8 cellular contexts compared by ENCODE assay signal in genomic region chr12:50070314-50071060, GRCh38. TPM values are rescaled to one million over a fixed set of nuclear protein-coding genes. Genes with fewer than 3 reads are reported as not detected.
DNase-seq lines count a peak whose midpoint lies in the region; ATAC-seq and TF ChIP-seq lines count a peak whose summit lies in the region.

No MANE protein-coding gene starts in this region.

- H3K27ac ChIP-seq in ovary (no peak overlapping the region), upper lobe of left lung (peak overlapping the region in 1 of 4 donors; percentile 23)

- H3K27me3 ChIP-seq in ovary (no peaks in the 10 kb centered on the region), upper lobe of left lung (no peaks in the 10 kb centered on the region)

- H3K4me3 ChIP-seq in ovary = no peak overlapping the region
- H3K4me3 ChIP-seq in upper lobe of left lung = no peak overlapping the region

- DNase-seq in DMS53 (lab: John Stamatoyannopoulos, UW) (peak; percentile 84), Kasumi-1 (lab: John Stamatoyannopoulos, UW) (peak; percentile 87 to 91), RPMI7951 (ENCODE audit: low read depth) (peak; percentile 73), germinal center (ENCODE audit: low spot score) (peak; percentile 62), ovary (peak; percentile 78 to 85 (median 84)), upper lobe of left lung (peak in 1 of 2 donors; percentile 84)
- DNase-seq in activated T-helper 9 cell treated with anti-CD3 and anti-CD28 coated beads, Interleukin-2, amount 50 U/mL, for 16 hours (ENCODE audit: low read depth) = peak; percentile 37

- intact Hi-C loops in ovary (cut with DNase I) = loop anchor here (1.0 to 10.0 kb wide), 6 partner anchors 103 to 296 kb away; no protein-coding TSS in a partner anchor

- WGBS in ovary, 3 donors = 29 to 38% (median 34%) methylated on average over 9 of the region's 9 CpGs
- WGBS in upper lobe of left lung, 2 donors = 37 to 39% methylated on average over 9 of the region's 9 CpGs

- H3K36me3 ChIP-seq in ovary (no peaks in the 10 kb centered on the region), upper lobe of left lung (no peaks in the 10 kb centered on the region)

- H3K4me1 ChIP-seq in ovary (ENCODE audit: insufficient read depth) (peaks cover 1% of the 10 kb centered on the region), upper lobe of left lung (peaks cover 0 to 13% (median 9%) of the 10 kb centered on the region in 4 donors)

- no peak for TF ChIP-seq EP300 in ovary (IDR thresholded peaks at IDR 0.05)
- no peak for TF ChIP-seq EP300 in upper lobe of left lung (IDR thresholded peaks at IDR 0.05)

- peak; percentile 87 to 93 (median 88) for TF ChIP-seq CTCF in ovary (IDR thresholded peaks at IDR 0.05)
- peak; percentile 87 to 97 (median 94) for TF ChIP-seq CTCF in upper lobe of left lung (IDR thresholded peaks at IDR 0.05)

- no peak for TF ChIP-seq POLR2A in ovary (IDR thresholded peaks at IDR 0.05)
- no peak for TF ChIP-seq POLR2A in upper lobe of left lung (IDR thresholded peaks at IDR 0.05)

- ATAC-seq in upper lobe of left lung (ENCODE audit: low FRiP score in 2 of 2) (peak; percentile 86 to 90), GM19324 (IDR thresholded peaks at IDR 0.05; ENCODE audit: low FRiP score, unreplicated experiment) (no peak)

- H3K9me3 ChIP-seq in ovary (no peaks in the 10 kb centered on the region), upper lobe of left lung (no peaks in the 10 kb centered on the region)

RNA-seq across cellular contexts. Expression of gene ASIC1, which starts 13.1 kb away (rescaled TPM):
- total RNA-seq in RPMI7951 (2014; rRNA removed; shearing (Covaris generic)) = 0.24 and 0.39 TPM in 2 replicates
- total RNA-seq in ovary (1 to 10 TPM in 2 of 7 donors, under 1 TPM in 5; 0.12 to 4.1 (median 0.69) TPM), upper lobe of left lung (1 to 10 TPM in 2 of 6 donors, under 1 TPM in 2, not detected in 2; 0.15 to 2.7 (median 1.1) TPM)
- polyA plus RNA-seq in ovary = 1 to 10 TPM in 1 of 2 donors, under 1 TPM in 1; 0.58 to 3.0 TPM

RNA-seq across cellular contexts. Expression of gene SMARCD1, which starts 14.7 kb away (rescaled TPM):
- total RNA-seq in RPMI7951 (2014; rRNA removed; shearing (Covaris generic)) = 35.9 and 41.8 TPM in 2 replicates
- total RNA-seq in ovary (10 to 100 TPM; 33.5 to 57.7 (median 50.7) TPM), upper lobe of left lung (10 to 100 TPM; 44.6 to 76.2 (median 51.0) TPM)
- polyA plus RNA-seq in ovary = 10 to 100 TPM; 26.1 to 56.9 TPM

RNA-seq across cellular contexts. Expression of gene GPD1, which starts 33.3 kb away (rescaled TPM):
- total RNA-seq in RPMI7951 (2014; rRNA removed; shearing (Covaris generic)) = 0.39 TPM in 1 of 2 replicates, not detected in the other
- total RNA-seq in ovary = 1 to 10 TPM in 1 of 7 donors, under 1 TPM in 6; 0.15 to 9.4 (median 0.46) TPM
- under 1 TPM; 0.10 to 0.85 TPM for polyA plus RNA-seq in ovary
- total RNA-seq in upper lobe of left lung = 10 to 100 TPM in 5 of 6 donors, 1 to 10 TPM in 1; 2.1 to 73.1 (median 60.2) TPM

RNA-seq across cellular contexts. Expression of gene COX14, which starts 41.5 kb away (rescaled TPM):
- total RNA-seq in RPMI7951 (2014; rRNA removed; shearing (Covaris generic)) = 87.1 and 93.9 TPM in 2 replicates
- total RNA-seq in ovary (10 to 100 TPM; 37.5 to 72.6 (median 45.4) TPM), upper lobe of left lung (10 to 100 TPM; 22.0 to 98.2 (median 71.8) TPM)
- 10 to 100 TPM; 46.4 to 85.4 TPM for polyA plus RNA-seq in ovary

RNA-seq across cellular contexts. Expression of gene RACGAP1, which starts 45.2 kb away (rescaled TPM):
- total RNA-seq in RPMI7951 (2014; rRNA removed; shearing (Covaris generic)) = 158 and 173 TPM in 2 replicates
- 1 to 10 TPM; 2.1 to 4.8 (median 3.8) TPM for total RNA-seq in ovary
- 10 to 100 TPM in 1 of 2 donors, 1 to 10 TPM in 1; 2.6 to 10.8 TPM for polyA plus RNA-seq in ovary
- total RNA-seq in upper lobe of left lung = 10 to 100 TPM; 10.3 to 22.4 (median 18.4) TPM
